23 cellular contexts compared by ENCODE assay signal in genomic region chr3:56711344-56711743, GRCh38. TPM values are rescaled to one million over a fixed set of nuclear protein-coding genes. Genes with fewer than 3 reads are reported as not detected.
DNase-seq lines count a peak whose midpoint lies in the region; ATAC-seq and TF ChIP-seq lines count a peak whose summit lies in the region.
"Had no signal": no experiment of that assay in that cellular context is flagged by ENCODE, and none has a peak within 500 bp of the region (broad histone marks: within the 10 kb centered on the region; RNA-seq: fewer than 3 reads in every experiment).

No MANE protein-coding gene starts in this region.

- intact Hi-C loops in natural killer cell (cut with micrococcal nuclease): no loop called here

- H3K79me2 ChIP-seq in DND-41 (ENCODE audit: insufficient read depth, low read length): no peaks in the 10 kb centered on the region
- no peaks in the 10 kb centered on the region for H3K79me2 ChIP-seq in OCI-LY3 (ENCODE audit: low read length)

- peaks cover 0 to 24% of the 10 kb centered on the region in 2 donors for H3K4me1 Mint-ChIP-seq in natural killer cell
- H3K4me1 Mint-ChIP-seq: B cell, GM23338 had no signal

- H3K36me3 ChIP-seq in DND-41 (ENCODE audit: insufficient read depth, low read length): no peaks in the 10 kb centered on the region
- H3K36me3 ChIP-seq in OCI-LY3 (replicated peaks; ENCODE audit: low read depth, low read length): no peaks in the 10 kb centered on the region

- H3K9me3 Mint-ChIP-seq in natural killer cell: no peaks in the 10 kb centered on the region
- H3K9me3 Mint-ChIP-seq: GM23338 had no signal

- H3K4me1 ChIP-seq in DND-41 (ENCODE audit: insufficient read depth, low read length) (no peaks in the 10 kb centered on the region), OCI-LY3 (ENCODE audit: low read length) (peaks cover 4% of the 10 kb centered on the region)
- H3K4me1 ChIP-seq: A549 had no signal

- no peaks in the 10 kb centered on the region for H3K27me3 Mint-ChIP-seq in natural killer cell (ENCODE audit: low read depth in 2 of 2)
- H3K27me3 Mint-ChIP-seq: B cell had no signal

- H3K4me3 ChIP-seq in DND-41 (ENCODE audit: low read depth in 1 of 2, low read length in 2 of 2) (no peak overlapping the region), GM12865 (ENCODE audit: low read depth, low read length) (no peak overlapping the region), OCI-LY3 (ENCODE audit: low read length) (no peak overlapping the region)
- H3K4me3 ChIP-seq: A549, GM23338 had no signal

- no peak overlapping the region for H2AFZ ChIP-seq in DND-41 (ENCODE audit: low read depth, low read length)
- H2AFZ ChIP-seq in OCI-LY3 (ENCODE audit: low read depth, low read length): no peak overlapping the region
- H2AFZ ChIP-seq: GM23338 had no signal

- H3K27ac Mint-ChIP-seq in natural killer cell: peak overlapping the region; percentile 16 to 38
- H3K27ac Mint-ChIP-seq: B cell, GM23338 had no signal

- TF ChIP-seq CTCF in DND-41 (IDR thresholded peaks at IDR 0.05; ENCODE audit: borderline replicate concordance, extremely low read depth, low read length, poor library complexity, severe bottlenecking) (no peak), GM12865 (IDR thresholded peaks at IDR 0.05; ENCODE audit: insufficient read depth, low read depth, low read length, missing control alignments) (no peak), OCI-LY3 (IDR thresholded peaks at IDR 0.05; ENCODE audit: low read depth, low read length) (peak; percentile 46), natural killer cell (IDR thresholded peaks at IDR 0.05) (no peak)

- H3K9me3 ChIP-seq in DND-41 (ENCODE audit: insufficient read depth, low read length, severe bottlenecking) (no peaks in the 10 kb centered on the region), OCI-LY3 (ENCODE audit: insufficient read depth, low read length) (0 out of 2 replicates have a peak, but pooled peaks cover 3% of the 10 kb centered on the region)

- no peaks in the 10 kb centered on the region for H3K36me3 Mint-ChIP-seq in natural killer cell
- H3K36me3 Mint-ChIP-seq: CD14-positive monocyte had no signal

- ATAC-seq in DND-41 (ENCODE audit: insufficient read depth, low read depth) (peak; percentile 59; the same call in 2 of the 3 replicates), natural killer cell (no peak), GM19455 (IDR thresholded peaks at IDR 0.05; ENCODE audit: unreplicated experiment) (no peak)
- ATAC-seq: A549, GM23338, Right ventricle myocardium inferior had no signal

- no peak overlapping the region for H3K4me3 Mint-ChIP-seq in natural killer cell
- H3K4me3 Mint-ChIP-seq: B cell, CD14-positive monocyte, GM23338 had no signal

- H3K9ac ChIP-seq in DND-41 (ENCODE audit: low read depth, low read length): no peak overlapping the region
- no peak overlapping the region for H3K9ac ChIP-seq in OCI-LY3 (ENCODE audit: low read length)

- H4K20me1 ChIP-seq in DND-41 (ENCODE audit: insufficient read depth, low read length): no peaks in the 10 kb centered on the region
- no peaks in the 10 kb centered on the region for H4K20me1 ChIP-seq in OCI-LY3 (ENCODE audit: insufficient read depth, low read length)

- H3K27me3 ChIP-seq in DND-41 (ENCODE audit: insufficient read depth, low read length, poor library complexity) (no peaks in the 10 kb centered on the region), OCI-LY3 (ENCODE audit: low read depth, low read length) (no peaks in the 10 kb centered on the region)

- DNase-seq in DND-41: no peak
- DNase-seq in GM12865 (ENCODE audit: low read depth): peak; percentile 19
- DNase-seq in natural killer cell: no peak
- no peak for DNase-seq in NCI-H1105 treated with DMSO at 0.1 percent for 48 hours (lab: John Stamatoyannopoulos, UW)
- DNase-seq in activated effector memory CD4-positive, alpha-beta T cell treated with anti-CD3 and anti-CD28 coated beads, Interleukin-2, amount 50 U/mL, for 16 hours: no peak
- DNase-seq: EL, GF-D8, HCEC 1CT, Kasumi-1, NCI-H1048, NCI-H1436 treated with DMSO at 0.1 percent for 48 hours, NCI-H2029 treated with DMSO at 0.1 percent for 48 hours, NCI-H226, NCI-H510A treated with DMSO at 0.1 percent for 48 hours, NCI-H774, OCI-M1 had no signal

- H3K4me2 ChIP-seq in DND-41 (ENCODE audit: insufficient read depth, low read length): no peak overlapping the region
- no peak overlapping the region for H3K4me2 ChIP-seq in OCI-LY3 (ENCODE audit: low read length)
- H3K4me2 ChIP-seq: A549, GM23338 had no signal

- H3K27ac ChIP-seq in DND-41 (ENCODE audit: low read length): no peak overlapping the region
- H3K27ac ChIP-seq in OCI-LY3 (ENCODE audit: low read length): no peak overlapping the region
- H3K27ac ChIP-seq: A549 had no signal

RNA-seq across cellular contexts. Expression of gene TASOR, which starts 28.3 kb away (rescaled TPM):
- total RNA-seq in natural killer cell: 10 to 100 TPM; 73.5 to 96.4 (median 81.8) TPM
